Comparison of ENCODE assay signal across 20 cellular contexts in genomic region chr2:72762276-72762675, GRCh38.
DNase-seq lines count a peak whose midpoint lies in the region; ATAC-seq and TF ChIP-seq lines count a peak whose summit lies in the region.
"Had no signal": no experiment of that assay in that cellular context is flagged by ENCODE, and none has a peak within 500 bp of the region (broad histone marks: within the 10 kb centered on the region; RNA-seq: fewer than 3 reads in every experiment).

No MANE protein-coding gene starts in this region.

- H3K36me3 Mint-ChIP-seq in progenitor cell of endocrine pancreas (ENCODE audit: insufficient read depth), result peaks cover 58% of the 10 kb centered on the region

- ATAC-seq in GM19395 (IDR thresholded peaks at IDR 0.05; ENCODE audit: unreplicated experiment) (no peak), aorta (ENCODE audit: low FRiP score) (no peak)

- intact Hi-C loops in aorta (cut with DNase I), result no loop called here

- H3K27me3 ChIP-seq in aorta (ENCODE audit: control insufficient read depth in 1 of 2, insufficient read depth in 2 of 2, low read length in 1 of 2), result no peaks in the 10 kb centered on the region
- H3K27me3 ChIP-seq: BE2C had no signal

- peak; percentile 21 for DNase-seq in DMS79 treated with DMSO at 0.1 percent for 48 hours (lab: John Stamatoyannopoulos, UW)
- no peak for DNase-seq in DMS79 (lab: John Stamatoyannopoulos, UW)
- DNase-seq in ACHN, result peak; percentile 25
- DNase-seq in SW480 (ENCODE audit: low spot score), result peak; percentile 18
- no peak for DNase-seq in progenitor cell of endocrine pancreas (ENCODE audit: low spot score, unreplicated experiment)
- DNase-seq in aorta, result no peak
- DNase-seq: 8988T; BE2C; C1 segment of cervical spinal cord; CD4-positive, CD25-positive, alpha-beta regulatory T cell; CD8-positive, alpha-beta memory T cell; COR-L47; DMS 273 treated with DMSO at 0.1 percent for 48 hours; DND-41; EL; GM23248; HFFc6 had no signal

- H3K9me3 Mint-ChIP-seq in progenitor cell of endocrine pancreas (ENCODE audit: low read depth), result peaks cover 46% of the 10 kb centered on the region

- no peak overlapping the region for H3K27ac ChIP-seq in aorta (ENCODE audit: low read depth in 1 of 2, low read length in 2 of 2)
- H3K27ac ChIP-seq: GM23248, KMS-11 had no signal

- 98 to 99% methylated on average over 2 of the region's 2 CpGs for WGBS in aorta, 2 donors

- peak overlapping the region; percentile 48 for H3K27ac Mint-ChIP-seq in progenitor cell of endocrine pancreas
- H3K27ac Mint-ChIP-seq: CD4-positive, CD25-positive, alpha-beta regulatory T cell; CD8-positive, alpha-beta memory T cell; HFFc6 had no signal

- H3K4me3 Mint-ChIP-seq in progenitor cell of endocrine pancreas (ENCODE audit: low read depth), result no peak overlapping the region
- H3K4me3 Mint-ChIP-seq: CD4-positive, CD25-positive, alpha-beta regulatory T cell; CD8-positive, alpha-beta memory T cell; HFFc6 had no signal

- H3K4me3 ChIP-seq in aorta (ENCODE audit: low read length in 2 of 2), result no peak overlapping the region
- H3K4me3 ChIP-seq: GM23248, HAP-1 had no signal

- in situ Hi-C loops in ACHN (cut with HindIII; ENCODE audit: low pct_ligation_motif_present, low pct_unique_long_range_greater_than_20kb, low sequenced_read_pairs), result no loop called here

- peaks cover 0 to under 1% of the 10 kb centered on the region in 2 donors for H3K4me1 ChIP-seq in aorta (ENCODE audit: control insufficient read depth in 1 of 2, insufficient read depth in 2 of 2, low read length in 2 of 2)
- H3K4me1 ChIP-seq: BE2C had no signal

- no peak for TF ChIP-seq CTCF in progenitor cell of endocrine pancreas (IDR thresholded peaks at IDR 0.05; ENCODE audit: unreplicated experiment)

- peaks cover 9% of the 10 kb centered on the region for H3K4me1 Mint-ChIP-seq in progenitor cell of endocrine pancreas (ENCODE audit: low read depth)
- H3K4me1 Mint-ChIP-seq: CD4-positive, CD25-positive, alpha-beta regulatory T cell; CD8-positive, alpha-beta memory T cell had no signal

- no peaks in the 10 kb centered on the region for H3K27me3 Mint-ChIP-seq in progenitor cell of endocrine pancreas
- H3K27me3 Mint-ChIP-seq: CD4-positive, CD25-positive, alpha-beta regulatory T cell; CD8-positive, alpha-beta memory T cell had no signal

- H3K36me3 ChIP-seq in aorta (ENCODE audit: control insufficient read depth in 1 of 2, insufficient read depth in 2 of 2, low read length in 1 of 2), result no peaks in the 10 kb centered on the region
- H3K36me3 ChIP-seq: BE2C, HAP-1 had no signal

- no peaks in the 10 kb centered on the region for H3K9me3 ChIP-seq in aorta (ENCODE audit: control insufficient read depth, low read length)
- H3K9me3 ChIP-seq: BE2C had no signal

Comparison
In these comparisons a context has a peak if more than half of its experiments do, and no peak if none do; other contexts are left out.
1. DNase-seq: peak in DMS79 treated with DMSO at 0.1 percent for 48 hours (single experiment), ACHN (single experiment) and SW480 (single experiment); none in DMS79 (single experiment), progenitor cell of endocrine pancreas (single experiment) and aorta (0 of 2).